8 cellular contexts compared by ENCODE assay signal in genomic region chr9:125261501-125262216, GRCh38. TPM values are rescaled to one million over a fixed set of nuclear protein-coding genes. Genes with fewer than 3 reads are reported as not detected.
DNase-seq lines count a peak whose midpoint lies in the region; ATAC-seq lines count a peak whose summit lies in the region.

GAPVD1 (plus strand) TSS chr9:125261826; CDS start chr9:125298922, 37,096 bp downstream.

- H3K4me3 Mint-ChIP-seq in effector memory CD8-positive, alpha-beta T cell = peak within 1 kb of the TSS; percentile 91 to 98
- H3K4me3 Mint-ChIP-seq in memory B cell = peak within 1 kb of the TSS; percentile 99

- POLR2A ChIA-PET in activated CD8-positive, alpha-beta memory T cell treated with anti-CD3 and anti-CD28 coated beads for 36 hours (lab: Charles Lee) = interaction anchor here (0.6 to 4.4 kb wide), 5 partner anchors 19 to 844 kb away, joined by 4 to 49 read pairs (median 6); partner anchors contain the start of gene HSPA5

- H3K36me3 Mint-ChIP-seq in effector memory CD8-positive, alpha-beta T cell (ENCODE audit: insufficient read depth) = peaks cover 30% of the 10 kb centered on the region
- peaks cover 7% of the 10 kb centered on the region for H3K36me3 Mint-ChIP-seq in memory B cell

- peaks cover 29 to 35% of the 10 kb centered on the region in 2 donors for H3K4me1 Mint-ChIP-seq in effector memory CD8-positive, alpha-beta T cell (ENCODE audit: low read depth in 2 of 2)
- H3K4me1 Mint-ChIP-seq in memory B cell = peaks cover 22% of the 10 kb centered on the region

- H3K9me3 Mint-ChIP-seq in effector memory CD8-positive, alpha-beta T cell = no peaks in the 10 kb centered on the region
- H3K9me3 Mint-ChIP-seq in memory B cell = no peaks in the 10 kb centered on the region

- CTCF ChIA-PET in activated CD8-positive, alpha-beta memory T cell treated with anti-CD3 and anti-CD28 coated beads for 36 hours (lab: Charles Lee) = interaction anchor here (0.6 to 2.5 kb wide), 4 partner anchors 14 to 322 kb away, joined by 3 to 17 read pairs (median 4); partner anchors contain the start of gene HSPA5

- H3K27me3 Mint-ChIP-seq in effector memory CD8-positive, alpha-beta T cell = peaks cover 0 to 6% of the 10 kb centered on the region in 2 donors
- no peaks in the 10 kb centered on the region for H3K27me3 Mint-ChIP-seq in memory B cell

- peak; percentile 98 for ATAC-seq in GM19467 (IDR thresholded peaks at IDR 0.05; ENCODE audit: unreplicated experiment)
- peak; percentile 95 for ATAC-seq in effector memory CD8-positive, alpha-beta T cell (replicated peaks)
- peak; percentile 89 for ATAC-seq in memory B cell (ENCODE audit: low read depth)

- H3K27ac Mint-ChIP-seq in effector memory CD8-positive, alpha-beta T cell = peak within 1 kb of the TSS; percentile 74 to 96
- H3K27ac Mint-ChIP-seq in memory B cell = peak within 1 kb of the TSS; percentile 97

- DNase-seq in COR-L47 (lab: John Stamatoyannopoulos, UW) = peak; percentile 88
- DNase-seq in HS-27A (ENCODE audit: low read depth) = peak; percentile 52
- DNase-seq in NOMO-1 (lab: John Stamatoyannopoulos, UW; ENCODE audit: unreplicated experiment in 2 of 2) = peak; percentile 93 to 96
- DNase-seq in effector memory CD8-positive, alpha-beta T cell = peak; percentile 83 to 90 (median 87)
- DNase-seq in memory B cell (ENCODE audit: low spot score in 2 of 2) = peak; percentile 94 to 96
- peak; percentile 72 for DNase-seq in stimulated activated CD8-positive, alpha-beta memory T cell treated with anti-CD3 and anti-CD28 coated beads, Interleukin-12 subunit alpha, Interleukin-12 subunit beta, amount 100 ng/mL, for 24 hours (ENCODE audit: extremely low read depth)

RNA-seq across cellular contexts. Expression of gene GAPVD1, which starts in this region (rescaled TPM):
- total RNA-seq in activated CD8-positive, alpha-beta memory T cell treated with anti-CD3 and anti-CD28 coated beads for 36 hours = 10 to 100 TPM; 45.9 to 46.3 TPM

Comparison
In these comparisons a context has a peak if more than half of its experiments do, and no peak if none do; other contexts are left out.
1. Peak in every context shown above with its lines: DNase-seq and ATAC-seq.